Comparison of ENCODE assay signal across 2 cellular contexts in the genomic region with DNA sequence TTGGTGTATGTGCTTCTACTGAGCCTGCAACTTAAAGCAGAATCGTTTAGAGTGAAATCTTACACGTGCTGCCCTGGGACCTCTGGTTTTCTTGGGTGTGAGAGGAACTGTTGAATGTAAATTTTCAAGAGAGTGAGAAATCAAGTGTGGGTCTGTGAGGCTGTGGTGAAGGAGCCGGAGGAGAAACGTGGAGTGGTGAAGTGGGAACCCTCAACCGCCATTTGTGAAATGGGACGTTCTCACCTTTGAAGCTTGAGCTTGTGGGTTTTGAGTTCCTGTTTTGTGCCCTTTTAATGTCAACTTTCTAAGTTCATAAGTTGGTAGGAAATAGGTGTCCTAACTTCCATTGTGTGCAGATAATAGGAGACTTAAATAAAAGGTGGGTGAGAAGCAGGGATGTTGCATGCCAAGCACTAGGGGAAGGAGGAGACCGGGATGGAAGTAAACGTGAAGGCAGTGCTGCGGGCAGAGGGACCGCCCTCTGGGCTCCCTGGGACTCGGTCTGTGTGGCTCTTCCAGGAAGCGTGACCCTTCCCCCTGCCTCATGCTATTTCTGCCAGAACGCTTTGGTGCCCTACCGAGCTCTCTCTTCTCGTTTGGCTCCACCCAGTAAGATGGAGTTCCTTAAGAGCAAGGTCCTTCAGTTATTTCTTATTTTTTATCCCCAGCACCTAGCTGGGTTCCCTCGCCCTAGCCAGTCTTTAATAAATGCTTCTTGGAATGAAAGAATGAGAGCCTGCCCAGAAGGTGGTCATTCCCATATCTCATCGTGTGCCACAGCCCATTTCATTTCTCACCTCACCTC.
TF ChIP-seq lines count a peak whose summit lies in the region.

No MANE protein-coding gene starts in this region.

TF ChIP-seq in liver, 16 proteins besides CTCF, POLR2A, EP300 and RAD21 (continued from another document):
- no peak for TF ChIP-seq REST (IDR thresholded peaks at IDR 0.05)

TF ChIP-seq in HepG2, 621 proteins besides CTCF, POLR2A, EP300 and RAD21 (continued from another document):
- no peak for TF ChIP-seq AFF4 (CRISPR knock-in tag; IDR thresholded peaks at IDR 0.05)
- no peak for TF ChIP-seq MAFF (IDR thresholded peaks at IDR 0.05; ENCODE audit: low read depth, low read length)
- no peak for TF ChIP-seq MAZ (IDR thresholded peaks at IDR 0.05; ENCODE audit: borderline replicate concordance, low read depth, low read length)
- no peak for TF ChIP-seq MAZ (CRISPR knock-in tag; IDR thresholded peaks at IDR 0.05; ENCODE audit: low read depth)
- TF ChIP-seq, protein P1, sequence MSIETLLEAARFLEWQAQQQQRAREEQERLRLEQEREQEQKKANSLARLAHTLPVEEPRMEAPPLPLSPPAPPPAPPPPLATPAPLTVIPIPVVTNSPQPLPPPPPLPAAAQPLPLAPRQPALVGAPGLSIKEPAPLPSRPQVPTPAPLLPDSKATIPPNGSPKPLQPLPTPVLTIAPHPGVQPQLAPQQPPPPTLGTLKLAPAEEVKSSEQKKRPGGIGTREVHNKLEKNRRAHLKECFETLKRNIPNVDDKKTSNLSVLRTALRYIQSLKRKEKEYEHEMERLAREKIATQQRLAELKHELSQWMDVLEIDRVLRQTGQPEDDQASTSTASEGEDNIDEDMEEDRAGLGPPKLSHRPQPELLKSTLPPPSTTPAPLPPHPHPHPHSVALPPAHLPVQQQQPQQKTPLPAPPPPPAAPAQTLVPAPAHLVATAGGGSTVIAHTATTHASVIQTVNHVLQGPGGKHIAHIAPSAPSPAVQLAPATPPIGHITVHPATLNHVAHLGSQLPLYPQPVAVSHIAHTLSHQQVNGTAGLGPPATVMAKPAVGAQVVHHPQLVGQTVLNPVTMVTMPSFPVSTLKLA (IDR thresholded peaks at IDR 0.05): no peak
- no peak for TF ChIP-seq ZMYM4 (CRISPR knock-in tag; IDR thresholded peaks at IDR 0.05)
- TF ChIP-seq SMAD1 (CRISPR knock-in tag; IDR thresholded peaks at IDR 0.05; ENCODE audit: borderline replicate concordance, low read depth): no peak
TF ChIP-seq in HepG2: peak in this region for 0.
